8 cellular contexts compared by ENCODE assay signal in genomic region chr11:120168108-120168959, GRCh38. TPM values are rescaled to one million over a fixed set of nuclear protein-coding genes. Genes with fewer than 3 reads are reported as not detected.
DNase-seq lines count a peak whose midpoint lies in the region; ATAC-seq and TF ChIP-seq lines count a peak whose summit lies in the region.

No MANE protein-coding gene starts in this region.

- H3K36me3 ChIP-seq in CD4-positive, alpha-beta memory T cell (ENCODE audit: insufficient read depth, low read length) = no peaks in the 10 kb centered on the region
- H3K36me3 ChIP-seq in ovary = no peaks in the 10 kb centered on the region

- CTCF ChIA-PET in CD4-positive, alpha-beta memory T cell (lab: Charles Lee; ENCODE audit: partially characterized antibody) = interaction anchor here (0.7 to 2.0 kb wide), 4 partner anchors 8 to 134 kb away, joined by 3 to 7 read pairs (median 4); no protein-coding TSS in a partner anchor

- H3K4me1 ChIP-seq in CD4-positive, alpha-beta memory T cell (ENCODE audit: insufficient read depth, low read length) = peaks cover 7% of the 10 kb centered on the region
- no peaks in the 10 kb centered on the region for H3K4me1 ChIP-seq in ovary (ENCODE audit: insufficient read depth)

- H3K4me1 Mint-ChIP-seq in CD4-positive, alpha-beta memory T cell = peaks cover 0 to 7% (median 5%) of the 10 kb centered on the region in 4 donors

- H3K4me3 ChIP-seq in CD4-positive, alpha-beta memory T cell (ENCODE audit: low read length in 2 of 2) = peak overlapping the region in 1 of 2 donors; percentile 24
- H3K4me3 ChIP-seq in fibroblast of pulmonary artery (replicated peaks; ENCODE audit: low read depth, low read length) = peak overlapping the region; percentile 53
- H3K4me3 ChIP-seq in ovary = peak overlapping the region; percentile 45

- no peak for ATAC-seq in HG02852 (IDR thresholded peaks at IDR 0.05; ENCODE audit: unreplicated experiment)

- no peak overlapping the region for H3K27ac ChIP-seq in CD4-positive, alpha-beta memory T cell (ENCODE audit: low read depth, low read length)
- H3K27ac ChIP-seq in ovary = no peak overlapping the region

- intact Hi-C loops in CD4-positive, alpha-beta memory T cell (cut with micrococcal nuclease) = no loop called here
- intact Hi-C loops in ovary (cut with DNase I) = no loop called here

- H3K27ac Mint-ChIP-seq in CD4-positive, alpha-beta memory T cell = no peak overlapping the region

- WGBS in ovary, 3 donors = 27 to 39% (median 30%) methylated on average over 35 of the region's 35 CpGs

- H3K9me3 ChIP-seq in CD4-positive, alpha-beta memory T cell (ENCODE audit: control insufficient read depth in 1 of 2, low read length in 2 of 2) = no peaks in the 10 kb centered on the region
- no peaks in the 10 kb centered on the region for H3K9me3 ChIP-seq in ovary

- TF ChIP-seq POLR2A in ovary (IDR thresholded peaks at IDR 0.05) = no peak

- H3K4me3 Mint-ChIP-seq in CD4-positive, alpha-beta memory T cell = peak overlapping the region; percentile 51 to 81 (median 72)

- POLR2A ChIA-PET in CD4-positive, alpha-beta memory T cell (lab: Charles Lee; ENCODE audit: partially characterized antibody) = interaction anchor here (0.7 kb wide), 1 partner anchor 61 kb away, joined by 3 read pairs; no protein-coding TSS in a partner anchor

- no peak for TF ChIP-seq CTCF in fibroblast of pulmonary artery (IDR thresholded peaks at IDR 0.05; ENCODE audit: low read length, missing control alignments)
- no peak for TF ChIP-seq CTCF in ovary (IDR thresholded peaks at IDR 0.05)

- DNase-seq in CD4-positive, alpha-beta memory T cell = no peak
- DNase-seq in SW480 (ENCODE audit: low spot score) = peak; percentile 41
- no peak for DNase-seq in fibroblast of pulmonary artery (ENCODE audit: low read depth)
- peak in 1 of 5 donors; percentile 42 for DNase-seq in ovary
- no peak for DNase-seq in stimulated activated CD4-positive, alpha-beta T cell treated with anti-CD3 and anti-CD28 coated beads, Interleukin-15, amount 100 ng/mL, for 24 hours
- no peak for DNase-seq in SHP77 treated with DMSO at 0.1 percent for 48 hours (lab: John Stamatoyannopoulos, UW)
- no peak for DNase-seq in NCI-H2107 treated with DMSO at 0.1 percent for 48 hours (lab: John Stamatoyannopoulos, UW; ENCODE audit: unreplicated experiment)

- H3K36me3 Mint-ChIP-seq in CD4-positive, alpha-beta memory T cell = peaks cover 0 to 1% of the 10 kb centered on the region in 2 donors

- H3K9me3 Mint-ChIP-seq in CD4-positive, alpha-beta memory T cell = peaks cover 0 to 32% (median 18%) of the 10 kb centered on the region in 8 donors

- H3K27me3 ChIP-seq in CD4-positive, alpha-beta memory T cell (ENCODE audit: insufficient read depth, low read length) = peaks cover 23% of the 10 kb centered on the region
- no peaks in the 10 kb centered on the region for H3K27me3 ChIP-seq in ovary

- H3K27me3 Mint-ChIP-seq in CD4-positive, alpha-beta memory T cell = peaks cover 51 to 52% of the 10 kb centered on the region in 2 donors

- no peak for TF ChIP-seq EP300 in ovary (IDR thresholded peaks at IDR 0.05)

RNA-seq across cellular contexts. Expression of gene TRIM29, which starts 30.4 kb away (rescaled TPM):
- total RNA-seq in CD4-positive, alpha-beta memory T cell = not detected
- polyA plus RNA-seq in CD4-positive, alpha-beta memory T cell = not detected
- total RNA-seq in ovary = 1 to 10 TPM in 6 of 7 donors, not detected in 1; 1.1 to 5.9 (median 1.6) TPM
- 1 to 10 TPM in 1 of 2 donors, under 1 TPM in 1; 0.11 to 1.0 TPM for polyA plus RNA-seq in ovary

RNA-seq across cellular contexts. Expression of gene OAF, which starts 42.5 kb away (rescaled TPM):
- 1 to 10 TPM; 1.3 to 1.5 TPM for total RNA-seq in CD4-positive, alpha-beta memory T cell
- polyA plus RNA-seq in CD4-positive, alpha-beta memory T cell = 1 to 10 TPM; 1.8 to 2.6 TPM
- total RNA-seq in ovary = 100 to 1,000 TPM in 2 of 7 donors, 10 to 100 TPM in 5; 26.6 to 170 (median 66.5) TPM
- 10 to 100 TPM; 38.1 to 44.1 TPM for polyA plus RNA-seq in ovary

Comparison
In these comparisons a context has a peak if more than half of its experiments do, and no peak if none do; other contexts are left out.
1. RNA of gene OAF, which starts 42.5 kb away (total RNA-seq): 26.6 to 170 TPM in ovary; 1.3 to 1.5 TPM in CD4-positive, alpha-beta memory T cell; every median in the first group is over 10 times any median in the second.